8 cellular contexts compared by ENCODE assay signal in genomic region chr16:70800306-70800705, GRCh38. TPM values are rescaled to one million over a fixed set of nuclear protein-coding genes. Genes with fewer than 3 reads are reported as not detected.
DNase-seq lines count a peak whose midpoint lies in the region; ATAC-seq and TF ChIP-seq lines count a peak whose summit lies in the region.

No MANE protein-coding gene starts in this region.

- DNase-seq in PC-9: no peak
- no peak for DNase-seq in epithelial cell of proximal tubule (ENCODE audit: low read depth)
- no peak for DNase-seq in ovary
- no peak for DNase-seq in GM19240 (ENCODE audit: insufficient read length, low spot score)
- DNase-seq in NCI-H1694 treated with DMSO at 0.1 percent for 48 hours (lab: John Stamatoyannopoulos, UW): no peak
- DNase-seq in cortex of kidney (lab: John Stamatoyannopoulos, UW): no peak

- peaks cover 51% of the 10 kb centered on the region for H3K79me2 ChIP-seq in PC-9 (ENCODE audit: low read depth)

- peaks cover 10% of the 10 kb centered on the region; the same call in 1 of the 2 replicates for H3K36me3 ChIP-seq in PC-9 (ENCODE audit: low read depth)
- no peaks in the 10 kb centered on the region for H3K36me3 ChIP-seq in ovary

- H3F3A ChIP-seq in PC-9 (ENCODE audit: insufficient read depth, low read depth): peaks cover 5% of the 10 kb centered on the region; the same call in 1 of the 2 replicates

- WGBS in ovary, 3 donors: 15 to 18% (median 16%) methylated on average over 7 of the region's 7 CpGs

- no peaks in the 10 kb centered on the region for H3K9me2 ChIP-seq in PC-9 (ENCODE audit: insufficient read depth)

- BruUV-seq in PC-9 (replicated peaks; lab: Mats Ljungman, UMichigan): TSS peak; percentile 54

- no peaks in the 10 kb centered on the region for H4K20me1 ChIP-seq in PC-9 (ENCODE audit: insufficient read depth)

- POLR2A ChIA-PET in PC-9 (lab: Charles Lee; ENCODE audit: unreplicated experiment): no interaction called here

- peaks cover 5% of the 10 kb centered on the region; the same call in 1 of the 2 replicates for H3K4me1 ChIP-seq in PC-9 (replicated peaks; ENCODE audit: insufficient read depth)
- peaks cover 4% of the 10 kb centered on the region for H3K4me1 ChIP-seq in ovary (ENCODE audit: insufficient read depth)

- TF ChIP-seq EP300 in ovary (IDR thresholded peaks at IDR 0.05): no peak

- H2AFZ ChIP-seq in PC-9: peak overlapping the region; percentile 78

- intact Hi-C loops in PC-9 (cut with micrococcal nuclease; ENCODE audit: unreplicated experiment): no loop called here
- intact Hi-C loops in ovary (cut with DNase I): no loop called here

- CTCF ChIA-PET in PC-9 (lab: Charles Lee): no interaction called here

- H3K4me2 ChIP-seq in PC-9: peak overlapping the region; percentile 97

- H3K27me3 ChIP-seq in PC-9 (ENCODE audit: insufficient read depth, low read depth): no peaks in the 10 kb centered on the region
- no peaks in the 10 kb centered on the region for H3K27me3 ChIP-seq in ovary

- ATAC-seq in GM21576 (IDR thresholded peaks at IDR 0.05; ENCODE audit: unreplicated experiment) (peak; percentile 1), GM21723 (IDR thresholded peaks at IDR 0.05; ENCODE audit: unreplicated experiment) (no peak)

- 0 out of 2 replicates have a peak overlapping the region, but pooled peaks have one; percentile 16 for H3K27ac ChIP-seq in PC-9
- no peak overlapping the region for H3K27ac ChIP-seq in ovary

- peak overlapping the region; percentile 71 for H3K4me3 ChIP-seq in PC-9
- peak overlapping the region; percentile 97 for H3K4me3 ChIP-seq in epithelial cell of proximal tubule (ENCODE audit: low read depth, low read length)
- peak overlapping the region; percentile 92 for H3K4me3 ChIP-seq in ovary

- TF ChIP-seq POLR2A in ovary (IDR thresholded peaks at IDR 0.05): no peak

- H3K9me3 ChIP-seq in PC-9 (ENCODE audit: insufficient read depth, low read depth) (no peaks in the 10 kb centered on the region), ovary (no peaks in the 10 kb centered on the region)

- TF ChIP-seq CTCF in PC-9 (conservative IDR thresholded peaks at IDR 0.05): no peak
- no peak for TF ChIP-seq CTCF in epithelial cell of proximal tubule (conservative IDR thresholded peaks at IDR 0.05; ENCODE audit: low read depth, low read length)
- TF ChIP-seq CTCF in ovary (IDR thresholded peaks at IDR 0.05): no peak

RNA-seq across cellular contexts. Expression of gene VAC14, which starts 0.7 kb away (rescaled TPM):
- total RNA-seq in PC-9 (2021) (44.5 and 46.8 TPM in 2 replicates), epithelial cell of proximal tubule (32.5 and 50.0 TPM in 2 replicates), ovary (10 to 100 TPM; 15.5 to 32.4 (median 24.2) TPM)
- polyA plus RNA-seq in ovary: 10 to 100 TPM in 1 of 2 donors, 1 to 10 TPM in 1; 9.9 to 19.5 TPM
